ENCODE assay signal across 13 cellular contexts in genomic region chr12:19744760-19745218, GRCh38.
DNase-seq lines count a peak whose midpoint lies in the region; ATAC-seq and TF ChIP-seq lines count a peak whose summit lies in the region.
"Had no signal": no experiment of that assay in that cellular context is flagged by ENCODE, and none has a peak within 500 bp of the region (broad histone marks: within the 10 kb centered on the region; RNA-seq: fewer than 3 reads in every experiment).

No MANE protein-coding gene starts in this region.

- no peak overlapping the region for H3K4me3 ChIP-seq in AG10803 (ENCODE audit: low read length)
- no peak overlapping the region for H3K4me3 ChIP-seq in lower lobe of right lung
- H3K4me3 ChIP-seq: neural progenitor cell had no signal

- no peaks in the 10 kb centered on the region for H3K4me1 Mint-ChIP-seq in stimulated activated memory B cell treated with anti-CD40 and anti-IgM and Interleukin-4, amounts not matched to agents 10 μg/mL and 1 μg/mL and 100 μg/mL, for 72 hours
- no peaks in the 10 kb centered on the region for H3K4me1 Mint-ChIP-seq in activated CD8-positive, alpha-beta memory T cell treated with anti-CD3 and anti-CD28 coated beads, Interleukin-2, amount 10 ng/mL, durations not matched to agents 7 days and 5 days
- H3K4me1 Mint-ChIP-seq: activated naive CD8-positive, alpha-beta T cell treated with anti-CD3 and anti-CD28 coated beads for 36 hours; neural progenitor cell had no signal

- H3K4me3 Mint-ChIP-seq in stimulated activated memory B cell treated with anti-CD40 and anti-IgM and Interleukin-4, amounts not matched to agents 10 μg/mL and 1 μg/mL and 100 μg/mL, for 72 hours = no peak overlapping the region
- H3K4me3 Mint-ChIP-seq in activated CD8-positive, alpha-beta memory T cell treated with anti-CD3 and anti-CD28 coated beads, Interleukin-2, amount 10 ng/mL, durations not matched to agents 7 days and 5 days = no peak overlapping the region
- H3K4me3 Mint-ChIP-seq: activated CD8-positive, alpha-beta T cell treated with anti-CD3 and anti-CD28 coated beads for 36 hours; activated naive CD8-positive, alpha-beta T cell treated with anti-CD3 and anti-CD28 coated beads for 36 hours; neural progenitor cell had no signal

- H3K27me3 ChIP-seq in lower lobe of right lung (ENCODE audit: low read depth) = no peaks in the 10 kb centered on the region
- H3K27me3 ChIP-seq: neural progenitor cell had no signal

- no peak overlapping the region for H3K27ac ChIP-seq in lower lobe of right lung
- H3K27ac ChIP-seq: neural progenitor cell had no signal

- no peak overlapping the region for H3K27ac Mint-ChIP-seq in stimulated activated memory B cell treated with anti-CD40 and anti-IgM and Interleukin-4, amounts not matched to agents 10 μg/mL and 1 μg/mL and 100 μg/mL, for 72 hours
- no peak overlapping the region for H3K27ac Mint-ChIP-seq in activated CD8-positive, alpha-beta memory T cell treated with anti-CD3 and anti-CD28 coated beads, Interleukin-2, amount 10 ng/mL, durations not matched to agents 7 days and 5 days
- H3K27ac Mint-ChIP-seq: activated CD8-positive, alpha-beta T cell treated with anti-CD3 and anti-CD28 coated beads for 36 hours; activated naive CD8-positive, alpha-beta T cell treated with anti-CD3 and anti-CD28 coated beads for 36 hours; neural progenitor cell had no signal

- peaks cover 12% of the 10 kb centered on the region for H3K9me3 ChIP-seq in lower lobe of right lung

- TF ChIP-seq CTCF in AG10803 (conservative IDR thresholded peaks at IDR 0.05; ENCODE audit: low read length) (no peak), lower lobe of right lung (IDR thresholded peaks at IDR 0.05) (no peak)

- H3K9me3 Mint-ChIP-seq in stimulated activated memory B cell treated with anti-CD40 and anti-IgM and Interleukin-4, amounts not matched to agents 10 μg/mL and 1 μg/mL and 100 μg/mL, for 72 hours = peaks cover 6% of the 10 kb centered on the region
- H3K9me3 Mint-ChIP-seq in activated CD8-positive, alpha-beta memory T cell treated with anti-CD3 and anti-CD28 coated beads, Interleukin-2, amount 10 ng/mL, durations not matched to agents 7 days and 5 days (ENCODE audit: low read depth) = peaks cover 2% of the 10 kb centered on the region

- no peaks in the 10 kb centered on the region for H3K36me3 ChIP-seq in lower lobe of right lung
- H3K36me3 ChIP-seq: neural progenitor cell had no signal

- H3K4me1 ChIP-seq in lower lobe of right lung = no peaks in the 10 kb centered on the region
- H3K4me1 ChIP-seq: neural progenitor cell had no signal

- CTCF ChIA-PET in activated CD8-positive, alpha-beta memory T cell treated with anti-CD3 and anti-CD28 coated beads, Interleukin-2, amount 10 ng/mL, durations not matched to agents 7 days and 5 days (lab: Charles Lee) = no interaction called here

- H3K27me3 Mint-ChIP-seq in stimulated activated memory B cell treated with anti-CD40 and anti-IgM and Interleukin-4, amounts not matched to agents 10 μg/mL and 1 μg/mL and 100 μg/mL, for 72 hours = no peaks in the 10 kb centered on the region
- peaks cover 18% of the 10 kb centered on the region for H3K27me3 Mint-ChIP-seq in activated CD8-positive, alpha-beta memory T cell treated with anti-CD3 and anti-CD28 coated beads, Interleukin-2, amount 10 ng/mL, durations not matched to agents 7 days and 5 days
- H3K27me3 Mint-ChIP-seq: activated naive CD8-positive, alpha-beta T cell treated with anti-CD3 and anti-CD28 coated beads for 36 hours had no signal

- DNase-seq in AG10803 (ENCODE audit: low read depth) = peak; percentile 27
- DNase-seq in M059J (ENCODE audit: low read depth) = peak; percentile 81
- peak; percentile 98 for DNase-seq in dermis blood vessel endothelial cell
- DNase-seq in lower lobe of right lung = no peak
- no peak for DNase-seq in stimulated activated CD4-positive, alpha-beta T cell treated with anti-CD3 and anti-CD28 coated beads, Interleukin-4, amount 100 ng/mL, for 24 hours
- DNase-seq in activated CD8-positive, alpha-beta memory T cell treated with anti-CD3 and anti-CD28 coated beads, Interleukin-2, amount 10 ng/mL, durations not matched to agents 7 days and 5 days = no peak
- DNase-seq: activated CD8-positive, alpha-beta T cell treated with anti-CD3 and anti-CD28 coated beads for 36 hours; activated naive CD8-positive, alpha-beta T cell treated with anti-CD3 and anti-CD28 coated beads for 36 hours; erythroblast had no signal

- ATAC-seq in lower lobe of right lung = peak; percentile 39 to 72
- ATAC-seq in stimulated activated memory B cell treated with anti-CD40 and anti-IgM and Interleukin-4, amounts not matched to agents 10 μg/mL and 1 μg/mL and 100 μg/mL, for 72 hours = no peak
- ATAC-seq in GM18909 (IDR thresholded peaks at IDR 0.05; ENCODE audit: poor library complexity, unreplicated experiment) = no peak
- ATAC-seq in activated CD8-positive, alpha-beta memory T cell treated with anti-CD3 and anti-CD28 coated beads, Interleukin-2, amount 10 ng/mL, durations not matched to agents 7 days and 5 days = no peak
- ATAC-seq: activated CD8-positive, alpha-beta T cell treated with anti-CD3 and anti-CD28 coated beads for 36 hours; HCT116 had no signal

- intact Hi-C loops in lower lobe of right lung (cut with DNase I) = no loop called here

- no peaks in the 10 kb centered on the region for H3K36me3 Mint-ChIP-seq in stimulated activated memory B cell treated with anti-CD40 and anti-IgM and Interleukin-4, amounts not matched to agents 10 μg/mL and 1 μg/mL and 100 μg/mL, for 72 hours
- H3K36me3 Mint-ChIP-seq in activated CD8-positive, alpha-beta memory T cell treated with anti-CD3 and anti-CD28 coated beads, Interleukin-2, amount 10 ng/mL, durations not matched to agents 7 days and 5 days = no peaks in the 10 kb centered on the region
- H3K36me3 Mint-ChIP-seq: neural progenitor cell had no signal

Comparison
In these comparisons a context has a peak if more than half of its experiments do, and no peak if none do; other contexts are left out.
1. DNase-seq: peak in AG10803 (single experiment), M059J (single experiment) and dermis blood vessel endothelial cell (single experiment); none in lower lobe of right lung (single experiment), stimulated activated CD4-positive, alpha-beta T cell treated with anti-CD3 and anti-CD28 coated beads, Interleukin-4, amount 100 ng/mL, for 24 hours (single experiment) and activated CD8-positive, alpha-beta memory T cell treated with anti-CD3 and anti-CD28 coated beads, Interleukin-2, amount 10 ng/mL, durations not matched to agents 7 days and 5 days (single experiment).
2. ATAC-seq: peak in lower lobe of right lung (2 of 2); none in stimulated activated memory B cell treated with anti-CD40 and anti-IgM and Interleukin-4, amounts not matched to agents 10 μg/mL and 1 μg/mL and 100 μg/mL, for 72 hours (single experiment), GM18909 (single experiment) and activated CD8-positive, alpha-beta memory T cell treated with anti-CD3 and anti-CD28 coated beads, Interleukin-2, amount 10 ng/mL, durations not matched to agents 7 days and 5 days (single experiment).